ENCODE assay signal across 8 cellular contexts in genomic region chr7:55964261-55964801, GRCh38. TPM values are rescaled to one million over a fixed set of nuclear protein-coding genes. Genes with fewer than 3 reads are reported as not detected.
DNase-seq lines count a peak whose midpoint lies in the region; ATAC-seq and TF ChIP-seq lines count a peak whose summit lies in the region.

Gene NIPSNAP2 (plus strand): TSS chr7:55964585. CDS start chr7:55964610, 25 bp downstream.

- peaks cover 3% of the 10 kb centered on the region for H3K36me3 Mint-ChIP-seq in activated CD4-positive, alpha-beta memory T cell treated with anti-CD3 and anti-CD28 coated beads for 36 hours
- peaks cover 7% of the 10 kb centered on the region for H3K36me3 Mint-ChIP-seq in memory B cell

- peak within 1 kb of the TSS; percentile 70 for H3K4me3 ChIP-seq in BE2C (ENCODE audit: low read depth, low read length)

- no peaks in the 10 kb centered on the region for H3K4me1 ChIP-seq in BE2C

- H3K27me3 ChIP-seq in BE2C = no peaks in the 10 kb centered on the region

- peak; percentile 56 for ATAC-seq in GM18870 (IDR thresholded peaks at IDR 0.05; ENCODE audit: unreplicated experiment)
- ATAC-seq in HG03103 (IDR thresholded peaks at IDR 0.05; ENCODE audit: low read depth, unreplicated experiment) = peak; percentile 77
- ATAC-seq in memory B cell (ENCODE audit: low read depth) = peak; percentile 82

- peaks cover 30% of the 10 kb centered on the region for H3K4me1 Mint-ChIP-seq in activated CD4-positive, alpha-beta memory T cell treated with anti-CD3 and anti-CD28 coated beads for 36 hours (ENCODE audit: low read depth)
- H3K4me1 Mint-ChIP-seq in memory B cell = peaks cover 25% of the 10 kb centered on the region

- DNase-seq in BE2C (peak; percentile 75), NCI-H446 treated with DMSO at 0.1 percent for 48 hours (lab: John Stamatoyannopoulos, UW) (peak; percentile 42), memory B cell (ENCODE audit: low spot score in 2 of 2) (peak; percentile 66 to 81)
- peak; percentile 67 for DNase-seq in activated CD4-positive, alpha-beta memory T cell treated with anti-CD3 and anti-CD28 coated beads for 36 hours
- peak; percentile 48 for DNase-seq in effector CD8-positive, alpha-beta T cell (lab: John Stamatoyannopoulos, UW)
- DNase-seq in stimulated activated CD8-positive, alpha-beta memory T cell treated with anti-CD3 and anti-CD28 coated beads, Interleukin-12 subunit alpha, Interleukin-12 subunit beta, amount 100 ng/mL, for 24 hours (ENCODE audit: extremely low read depth) = peak; percentile 17

- CTCF ChIA-PET in activated CD4-positive, alpha-beta memory T cell treated with anti-CD3 and anti-CD28 coated beads for 36 hours (lab: Charles Lee) = interaction anchor here (0.6 to 2.1 kb wide), 17 partner anchors 8 to 1182 kb away, joined by 3 to 29 read pairs (median 3); partner anchors contain the start of genes CCT6A, CHCHD2 and PSPH

- intact Hi-C loops in activated CD4-positive, alpha-beta memory T cell treated with anti-CD3 and anti-CD28 coated beads for 36 hours (cut with micrococcal nuclease) = loop anchor here (1.0 to 2.0 kb wide), 4 partner anchors 13 to 323 kb away; partner anchors contain the start of genes CCT6A, MRPS17, PSPH and ZNF713

- POLR2A ChIA-PET in activated CD4-positive, alpha-beta memory T cell treated with anti-CD3 and anti-CD28 coated beads for 36 hours (lab: Charles Lee) = interaction anchor here (0.6 to 1.3 kb wide), 7 partner anchors 9 to 1205 kb away, joined by 3 to 4 read pairs (median 3); partner anchors contain the start of genes CCT6A and PSPH

- peak; percentile 10; the same call in 1 of the 2 replicates for TF ChIP-seq CTCF in BE2C (IDR thresholded peaks at IDR 0.05; ENCODE audit: low read depth, low read length)

- H3K27me3 Mint-ChIP-seq in activated CD4-positive, alpha-beta memory T cell treated with anti-CD3 and anti-CD28 coated beads for 36 hours = no peaks in the 10 kb centered on the region
- H3K27me3 Mint-ChIP-seq in memory B cell = no peaks in the 10 kb centered on the region

- H3K9me3 ChIP-seq in BE2C = no peaks in the 10 kb centered on the region

- peak within 1 kb of the TSS; percentile 84 for H3K4me3 Mint-ChIP-seq in activated CD4-positive, alpha-beta memory T cell treated with anti-CD3 and anti-CD28 coated beads for 36 hours
- peak within 1 kb of the TSS; percentile 71 for H3K4me3 Mint-ChIP-seq in memory B cell

- peak within 1 kb of the TSS; percentile 85 for H3K27ac Mint-ChIP-seq in activated CD4-positive, alpha-beta memory T cell treated with anti-CD3 and anti-CD28 coated beads for 36 hours
- peak within 1 kb of the TSS; percentile 92 for H3K27ac Mint-ChIP-seq in memory B cell

- no peaks in the 10 kb centered on the region for H3K9me3 Mint-ChIP-seq in activated CD4-positive, alpha-beta memory T cell treated with anti-CD3 and anti-CD28 coated beads for 36 hours
- no peaks in the 10 kb centered on the region for H3K9me3 Mint-ChIP-seq in memory B cell

- peaks cover 11% of the 10 kb centered on the region for H3K36me3 ChIP-seq in BE2C

RNA-seq across cellular contexts. Expression of gene NIPSNAP2, which starts in this region (rescaled TPM):
- polyA plus RNA-seq in BE2C (2012; ENCODE audit: insufficient read depth, insufficient read length, low read depth) = 48.6 TPM
- total RNA-seq in activated CD4-positive, alpha-beta memory T cell treated with anti-CD3 and anti-CD28 coated beads for 36 hours = 10 to 100 TPM; 55.7 to 57.4 TPM

Comparison
In these comparisons a context has a peak if more than half of its experiments do, and no peak if none do; other contexts are left out.
1. Peak in every context shown above with its lines: DNase-seq, ATAC-seq and H3K4me3 ChIP-seq.
2. DNase-seq: peak in every context shown above with its lines; median percentile 75 in BE2C; 74 in memory B cell; 67 in activated CD4-positive, alpha-beta memory T cell treated with anti-CD3 and anti-CD28 coated beads for 36 hours; 48 in effector CD8-positive, alpha-beta T cell; 42 in NCI-H446 treated with DMSO at 0.1 percent for 48 hours; 17 in stimulated activated CD8-positive, alpha-beta memory T cell treated with anti-CD3 and anti-CD28 coated beads, Interleukin-12 subunit alpha, Interleukin-12 subunit beta, amount 100 ng/mL, for 24 hours.